In genomic region chr1:169925505-169926482, GRCh38 we compare ENCODE assay signal across 8 cellular contexts. TPM values are rescaled to one million over a fixed set of nuclear protein-coding genes. Genes with fewer than 3 reads are reported as not detected.
DNase-seq lines count a peak whose midpoint lies in the region; ATAC-seq, FAIRE-seq and TF ChIP-seq lines count a peak whose summit lies in the region.

No MANE protein-coding gene starts in this region.

- H3K4me3 ChIP-seq in BE2C (ENCODE audit: low read depth, low read length), result no peak overlapping the region
- no peak overlapping the region for H3K4me3 ChIP-seq in WERI-Rb-1 (ENCODE audit: low read depth, low read length)

- ATAC-seq in GM19468 (IDR thresholded peaks at IDR 0.05; ENCODE audit: extremely low read depth, unreplicated experiment) (peak; percentile 20), HG03571 (IDR thresholded peaks at IDR 0.05; ENCODE audit: unreplicated experiment) (peak; percentile 54), HG02623 (IDR thresholded peaks at IDR 0.05; ENCODE audit: unreplicated experiment) (no peak)

- peak; percentile 5 for FAIRE-seq in GM12891 (lab: Jason Lieb, UNC)

- TF ChIP-seq POLR2A in GM12891 (IDR thresholded peaks at IDR 0.05; ENCODE audit: low read depth, low read length), result no peak

- H3K36me3 ChIP-seq in BE2C, result no peaks in the 10 kb centered on the region
- H3K36me3 ChIP-seq in WERI-Rb-1, result no peaks in the 10 kb centered on the region

- H3K9me3 ChIP-seq in BE2C (no peaks in the 10 kb centered on the region), WERI-Rb-1 (ENCODE audit: severe bottlenecking) (no peaks in the 10 kb centered on the region)

- H3K27me3 ChIP-seq in BE2C (no peaks in the 10 kb centered on the region), WERI-Rb-1 (ENCODE audit: insufficient read depth, low read depth, severe bottlenecking) (no peaks in the 10 kb centered on the region)

- no peak overlapping the region for H3K27ac ChIP-seq in WERI-Rb-1

- H3K4me1 ChIP-seq in BE2C, result no peaks in the 10 kb centered on the region

- DNase-seq in GM12891 (ENCODE audit: insufficient read length, low spot score), result no peak
- peak; percentile 19 for DNase-seq in foreskin melanocyte
- DNase-seq in BE2C, result no peak
- DNase-seq in WERI-Rb-1, result no peak
- DNase-seq in NOMO-1 treated with dmso at 0.1 percent for 144 hours (lab: John Stamatoyannopoulos, UW; ENCODE audit: unreplicated experiment), result no peak

- TF ChIP-seq CTCF in BE2C (IDR thresholded peaks at IDR 0.05; ENCODE audit: low read depth, low read length) (no peak), WERI-Rb-1 (IDR thresholded peaks at IDR 0.05; ENCODE audit: low read depth, low read length) (no peak)

TF ChIP-seq in GM12891, 5 proteins besides CTCF, POLR2A, EP300 and RAD21:
- TF ChIP-seq POLR2AphosphoS5 (IDR thresholded peaks at IDR 0.05; ENCODE audit: low read depth, low read length) (no peak), SPI1 (IDR thresholded peaks at IDR 0.05; ENCODE audit: low read depth, low read length) (peak; percentile 4; the same call in 1 of the 2 replicates), PAX5 (IDR thresholded peaks at IDR 0.05; ENCODE audit: insufficient read depth, low read length, severe bottlenecking) (no peak)
TF ChIP-seq in GM12891: peak in this region for 1.

RNA-seq across cellular contexts. Expression of gene SCYL3, which starts 32.1 kb away (rescaled TPM):
- polyA plus RNA-seq in GM12891 (2012; ENCODE audit: low read depth, missing spikeins), result 4.6 TPM
- polyA plus RNA-seq in BE2C (2012; ENCODE audit: insufficient read depth, insufficient read length, low read depth), result 5.5 TPM
